ENCODE assay signal across 23 cellular contexts in the genomic region with DNA sequence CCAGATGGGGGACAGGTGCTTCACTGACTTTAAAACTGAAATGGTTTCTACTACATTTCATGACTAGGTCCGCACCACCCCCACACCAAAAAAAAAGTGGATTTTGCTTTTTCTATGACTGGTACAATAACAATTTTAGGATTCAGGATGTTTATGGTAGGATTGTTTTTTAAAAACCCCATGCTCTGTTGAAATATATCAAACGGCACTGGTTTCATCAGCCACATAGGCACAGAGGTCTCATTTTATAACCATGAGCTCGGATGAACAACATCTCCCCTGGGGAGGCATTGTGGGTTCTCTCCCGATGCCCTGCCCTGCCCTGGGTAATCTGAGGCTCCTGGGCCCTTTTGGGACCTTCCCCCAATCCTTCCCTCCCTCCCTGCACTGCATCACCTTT.
A peak's percentile ranks its signal among the peaks of the same experiment; 100 is the strongest.
DNase-seq lines count a peak whose midpoint lies in the region; ATAC-seq and TF ChIP-seq lines count a peak whose summit lies in the region.
"Had no signal": no experiment of that assay in that cellular context is flagged by ENCODE, and none has a peak within 500 bp of the region (broad histone marks: within the 10 kb centered on the region; RNA-seq: fewer than 3 reads in every experiment).

No MANE protein-coding gene starts in this region.

- CTCF ChIA-PET in AG04449 (lab: Yijun Ruan, JAX) = interaction anchor here (0.8 to 1.3 kb wide), 4 partner anchors 8 to 387 kb away, joined by 4 to 5 read pairs (median 4); no protein-coding TSS in a partner anchor

- TF ChIP-seq CTCF in AG04449 (IDR thresholded peaks at IDR 0.05; ENCODE audit: insufficient read depth, low read length, missing control alignments) (no peak), brain microvascular endothelial cell (IDR thresholded peaks at IDR 0.05; ENCODE audit: low read depth, low read length, missing control alignments) (no peak)

- ATAC-seq in HG03354 (IDR thresholded peaks at IDR 0.05; ENCODE audit: poor library complexity, severe bottlenecking, unreplicated experiment) (no peak), HG02763 (IDR thresholded peaks at IDR 0.05; ENCODE audit: unreplicated experiment) (no peak), GM19395 (IDR thresholded peaks at IDR 0.05; ENCODE audit: unreplicated experiment) (no peak)
- ATAC-seq: gastrocnemius medialis, SK-N-SH treated with all-trans-retinoic acid at 6 μM for 48 hours had no signal

- no peak overlapping the region for H3K27ac ChIP-seq in brain microvascular endothelial cell
- H3K27ac ChIP-seq: gastrocnemius medialis, right atrium auricular region, vagina had no signal

- in situ Hi-C loops in brain microvascular endothelial cell (cut with HindIII; ENCODE audit: low pct_ligation_motif_present, low sequenced_read_pairs) = no loop called here

- POLR2A ChIA-PET in AG04449 (lab: Yijun Ruan, JAX) = interaction anchor here (0.7 kb wide), 1 partner anchor 413 kb away, joined by 3 read pairs; no protein-coding TSS in a partner anchor

- peak; percentile 54 for DNase-seq in AG04449 (ENCODE audit: low read depth, low spot score)
- DNase-seq in GM03348 (ENCODE audit: low spot score) = peak; percentile 6
- peak; percentile 25 for DNase-seq in brain microvascular endothelial cell
- DNase-seq in hepatic stellate cell (ENCODE audit: low spot score) = peak; percentile 83
- no peak for DNase-seq in retina
- DNase-seq: activated CD4-positive, CD25-positive, alpha-beta regulatory T cell; CD4-positive, alpha-beta memory T cell; cortex of kidney; DMS53; gastrocnemius medialis; Kasumi-1; mammary epithelial cell; NCI-H1417; NCI-H524 treated with DMSO at 0.1 percent for 48 hours; occipital lobe; RPMI8226; stimulated activated CD4-positive, alpha-beta T cell treated with anti-CD3 and anti-CD28 coated beads, Interleukin-15, amount 100 ng/mL, for 24 hours had no signal

- H3K36me3 ChIP-seq in brain microvascular endothelial cell (replicated peaks) = no peaks in the 10 kb centered on the region
- H3K36me3 ChIP-seq: gastrocnemius medialis, right atrium auricular region, vagina had no signal

- H3K4me3 ChIP-seq in AG04449 (ENCODE audit: low read depth, low read length) (no peak overlapping the region), brain microvascular endothelial cell (ENCODE audit: low read depth, low read length) (no peak overlapping the region)
- H3K4me3 ChIP-seq: gastrocnemius medialis, right atrium auricular region, vagina had no signal

- H3K27me3 ChIP-seq in brain microvascular endothelial cell (replicated peaks) = no peaks in the 10 kb centered on the region
- H3K27me3 ChIP-seq: gastrocnemius medialis, right atrium auricular region, vagina had no signal
